Comparison of ENCODE assay signal across 14 cellular contexts in genomic region chr7:38673795-38674194, GRCh38. TPM values are rescaled to one million over a fixed set of nuclear protein-coding genes. Genes with fewer than 3 reads are reported as not detected.
DNase-seq lines count a peak whose midpoint lies in the region; ATAC-seq and TF ChIP-seq lines count a peak whose summit lies in the region.
"Had no signal": no experiment of that assay in that cellular context is flagged by ENCODE, and none has a peak within 500 bp of the region (broad histone marks: within the 10 kb centered on the region; RNA-seq: fewer than 3 reads in every experiment).

No MANE protein-coding gene starts in this region.

- CTCF ChIA-PET in MCF 10A (lab: Yijun Ruan, JAX), result interaction anchor here (0.6 to 1.9 kb wide), 3 partner anchors 13 to 306 kb away, joined by 3 to 9 read pairs (median 3); no protein-coding TSS in a partner anchor

- H3K4me3 Mint-ChIP-seq in MCF 10A (ENCODE audit: unreplicated experiment), result no peak overlapping the region

- TF ChIP-seq POLR2A in breast epithelium (IDR thresholded peaks at IDR 0.05) (no peak), gastroesophageal sphincter (IDR thresholded peaks at IDR 0.05) (no peak)

- intact Hi-C loops in MCF 10A (cut with micrococcal nuclease), result loop anchor here (5.0 kb wide), 1 partner anchor 74 kb away; no protein-coding TSS in a partner anchor
- intact Hi-C loops in breast epithelium (cut with DNase I; ENCODE audit: low total_unique reads), result no loop called here

- DNase-seq in MCF 10A (ENCODE audit: unreplicated experiment), result peak; percentile 99
- DNase-seq in breast epithelium (ENCODE audit: low spot score in 2 of 2), result no peak
- DNase-seq in RWPE2 (ENCODE audit: low spot score), result no peak
- no peak for DNase-seq in NCI-H187 treated with DMSO at 0.1 percent for 48 hours (lab: John Stamatoyannopoulos, UW)
- DNase-seq: activated effector memory CD4-positive, alpha-beta T cell treated with anti-CD3 and anti-CD28 coated beads, Interleukin-2, amount 50 U/mL, for 16 hours; dorsolateral prefrontal cortex; NCI-H1436; Peyer's patch had no signal

- H3K27ac Mint-ChIP-seq in MCF 10A (ENCODE audit: low read depth, unreplicated experiment), result peak overlapping the region; percentile 76

- H3K36me3 ChIP-seq in breast epithelium (no peaks in the 10 kb centered on the region), RWPE2 (ENCODE audit: low read depth) (no peaks in the 10 kb centered on the region), gastroesophageal sphincter (no peaks in the 10 kb centered on the region)
- H3K36me3 ChIP-seq: BLaER1, Peyer's patch had no signal

- H3K9me3 ChIP-seq in breast epithelium (no peaks in the 10 kb centered on the region), RWPE2 (ENCODE audit: severe bottlenecking) (no peaks in the 10 kb centered on the region), gastroesophageal sphincter (peaks cover 0 to 6% (median 0%) of the 10 kb centered on the region in 3 donors)
- H3K9me3 ChIP-seq: BLaER1, Peyer's patch had no signal

- H3K27ac ChIP-seq in breast epithelium, result no peak overlapping the region
- H3K27ac ChIP-seq in RWPE2 (ENCODE audit: poor library complexity, severe bottlenecking), result peak overlapping the region; percentile 28
- H3K27ac ChIP-seq in gastroesophageal sphincter, result peak overlapping the region in 3 of 4 donors; percentile 43 to 51 (median 46)
- H3K27ac ChIP-seq: BLaER1, dorsolateral prefrontal cortex, Peyer's patch had no signal

- H3K36me3 Mint-ChIP-seq in MCF 10A (ENCODE audit: insufficient read depth, unreplicated experiment), result no peaks in the 10 kb centered on the region

- TF ChIP-seq CTCF in MCF 10A (IDR thresholded peaks at IDR 0.05; ENCODE audit: unreplicated experiment), result no peak
- TF ChIP-seq CTCF in breast epithelium (IDR thresholded peaks at IDR 0.05), result no peak
- TF ChIP-seq CTCF in RWPE2 (IDR thresholded peaks at IDR 0.05; ENCODE audit: poor library complexity, severe bottlenecking), result no peak
- no peak for TF ChIP-seq CTCF in gastroesophageal sphincter (IDR thresholded peaks at IDR 0.05)

- BruUV-seq in MCF 10A (replicated peaks; lab: Mats Ljungman, UMichigan), result no TSS peak

- POLR2A ChIA-PET in MCF 10A (lab: Yijun Ruan, JAX), result no interaction called here

- TF ChIP-seq EP300 in gastroesophageal sphincter (IDR thresholded peaks at IDR 0.05), result no peak

- WGBS in gastroesophageal sphincter (ENCODE audit: low coverage in 1 of 2), 2 donors, result 56 to 86% methylated on average over 2 to 3 of the region's 3 CpGs

- H3K4me3 ChIP-seq in breast epithelium (no peak overlapping the region), RWPE2 (ENCODE audit: severe bottlenecking) (no peak overlapping the region), gastroesophageal sphincter (no peak overlapping the region)
- H3K4me3 ChIP-seq: BLaER1, dorsolateral prefrontal cortex, Peyer's patch had no signal

- H3K4me1 ChIP-seq in breast epithelium (no peaks in the 10 kb centered on the region), RWPE2 (ENCODE audit: insufficient read depth, poor library complexity, severe bottlenecking) (peaks cover 10% of the 10 kb centered on the region), gastroesophageal sphincter (no peaks in the 10 kb centered on the region)
- H3K4me1 ChIP-seq: BLaER1, Peyer's patch had no signal

- peaks cover 27% of the 10 kb centered on the region for H3K4me1 Mint-ChIP-seq in MCF 10A (ENCODE audit: insufficient read depth, unreplicated experiment)

- no peaks in the 10 kb centered on the region for H3K27me3 Mint-ChIP-seq in MCF 10A (ENCODE audit: insufficient read depth, unreplicated experiment)

- peak; percentile 92 for ATAC-seq in RWPE2 (ENCODE audit: low read depth)
- ATAC-seq in gastroesophageal sphincter, result peak; percentile 64
- no peak for ATAC-seq in HG02798 (IDR thresholded peaks at IDR 0.05; ENCODE audit: poor library complexity, unreplicated experiment)
- ATAC-seq in HG03378 (IDR thresholded peaks at IDR 0.05; ENCODE audit: unreplicated experiment), result no peak
- no peak for ATAC-seq in GM19467 (IDR thresholded peaks at IDR 0.05; ENCODE audit: unreplicated experiment)
- ATAC-seq: activated CD4-positive, CD25-positive, alpha-beta regulatory T cell treated with anti-CD3 and anti-CD28 coated beads, Interleukin-2, amount 50 U/mL, for 24 hours had no signal

- H3K9me3 Mint-ChIP-seq in MCF 10A (ENCODE audit: unreplicated experiment), result no peaks in the 10 kb centered on the region

- H3K27me3 ChIP-seq in breast epithelium (no peaks in the 10 kb centered on the region), RWPE2 (ENCODE audit: insufficient read depth, poor library complexity, severe bottlenecking) (no peaks in the 10 kb centered on the region), gastroesophageal sphincter (no peaks in the 10 kb centered on the region)
- H3K27me3 ChIP-seq: BLaER1, dorsolateral prefrontal cortex, Peyer's patch had no signal

RNA-seq across cellular contexts. Expression of gene AMPH, which starts 42.6 kb away (rescaled TPM):
- total RNA-seq in MCF 10A (2022), result 0.63 and 0.81 TPM in 2 replicates
- 10 to 100 TPM in 2 of 3 donors, 1 to 10 TPM in 1; 5.0 to 31.0 (median 15.1) TPM for total RNA-seq in breast epithelium
- 10 to 100 TPM in 1 of 4 donors, 1 to 10 TPM in 3; 2.3 to 14.7 (median 7.2) TPM for total RNA-seq in gastroesophageal sphincter

Comparison
In these comparisons a context has a peak if more than half of its experiments do, and no peak if none do; other contexts are left out.
1. H3K27ac ChIP-seq: peak in RWPE2 (single experiment) and gastroesophageal sphincter (3 of 4); none in breast epithelium (0 of 2).
2. ATAC-seq: peak in RWPE2 (single experiment) and gastroesophageal sphincter (single experiment); none in HG02798 (single experiment), HG03378 (single experiment) and GM19467 (single experiment).